17 cellular contexts compared by ENCODE assay signal in the genomic region with DNA sequence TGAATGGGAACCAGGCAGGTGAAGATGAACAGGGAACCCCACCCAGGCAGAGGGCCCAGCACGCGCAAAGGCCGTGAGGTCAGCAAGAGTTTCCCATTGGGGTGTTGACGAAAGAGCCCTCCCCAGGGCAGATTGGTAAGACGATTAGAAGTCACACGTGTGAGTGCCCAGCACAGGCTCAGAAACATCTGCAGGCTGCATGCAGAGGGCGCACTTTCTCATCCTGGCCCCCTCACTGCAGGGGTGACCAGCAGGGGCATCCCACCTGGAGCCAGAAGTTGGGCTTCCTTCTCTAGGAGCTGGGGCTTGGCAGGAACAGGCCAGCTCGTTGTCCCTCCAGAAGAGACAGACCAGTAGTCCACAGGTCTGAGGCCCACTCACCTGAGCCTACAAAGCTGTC. TPM values are rescaled to one million over a fixed set of nuclear protein-coding genes. Genes with fewer than 3 reads are reported as not detected.
DNase-seq lines count a peak whose midpoint lies in the region; ATAC-seq, FAIRE-seq and TF ChIP-seq lines count a peak whose summit lies in the region.
"Had no signal": no experiment of that assay in that cellular context is flagged by ENCODE, and none has a peak within 500 bp of the region (broad histone marks: within the 10 kb centered on the region; RNA-seq: fewer than 3 reads in every experiment).

No MANE protein-coding gene starts in this region.

- no peaks in the 10 kb centered on the region for H3K79me1 ChIP-seq in mesendoderm (ENCODE audit: low read length)

- H3K4me2 ChIP-seq in mesendoderm (ENCODE audit: low read length), result no peak overlapping the region

- DNase-seq in D721Med (ENCODE audit: insufficient read length, low spot score) (no peak), HEK293T (ENCODE audit: extremely low spot score) (peak; percentile 32), astrocyte of the spinal cord (ENCODE audit: low read depth, low spot score) (no peak), mesendoderm (peak; percentile 54), lower lobe of right lung (no peak)
- no peak for DNase-seq in stimulated activated effector memory CD8-positive, alpha-beta T cell treated with anti-CD3 and anti-CD28 coated beads, Interleukin-12 subunit alpha, Interleukin-12 subunit beta, amount 100 ng/mL, for 72 hours (ENCODE audit: low spot score in 2 of 2)
- DNase-seq: activated B cell treated with CpG ODN at 0.5 μM for 24 hours, body of pancreas, NCI-H1092 treated with DMSO at 0.1 percent for 48 hours had no signal

- no peak overlapping the region for H3K9ac ChIP-seq in mesendoderm (ENCODE audit: low read length)

- H3K4me3 Mint-ChIP-seq in stimulated activated effector memory CD8-positive, alpha-beta T cell treated with anti-CD3 and anti-CD28 coated beads, Interleukin-12 subunit alpha, Interleukin-12 subunit beta, amount 100 ng/mL, for 72 hours, result no peak overlapping the region
- H3K4me3 Mint-ChIP-seq: activated B cell treated with CpG ODN at 0.5 μM for 24 hours; activated T-helper 1 cell treated with anti-CD3 and anti-CD28 coated beads, Interleukin-12 subunit alpha, Interleukin-12 subunit beta, Interleukin-2, Interleukin-4 antibody, amounts not matched to agents 30 ng/mL and 10 ng/mL and 1 ng/mL, durations not matched to agents 14 hours and 24 hours and 36 hours had no signal

- H3K4me3 ChIP-seq in astrocyte of the spinal cord (ENCODE audit: low read depth, low read length), result no peak overlapping the region
- H3K4me3 ChIP-seq in mesendoderm (ENCODE audit: low read length), result no peak overlapping the region
- no peak overlapping the region for H3K4me3 ChIP-seq in lower lobe of right lung
- H3K4me3 ChIP-seq: body of pancreas, right atrium auricular region, SJCRH30 had no signal

- no peak overlapping the region for H3K56ac ChIP-seq in mesendoderm (ENCODE audit: low read length)

- H3K18ac ChIP-seq in mesendoderm (ENCODE audit: low read length), result no peak overlapping the region

- H3K27ac ChIP-seq in mesendoderm (ENCODE audit: low read depth, low read length) (no peak overlapping the region), lower lobe of right lung (no peak overlapping the region)
- H3K27ac ChIP-seq: body of pancreas, HL-60, right atrium auricular region, SJCRH30 had no signal

- intact Hi-C loops in lower lobe of right lung (cut with DNase I), result no loop called here

- H2BK15ac ChIP-seq in mesendoderm (replicated peaks; ENCODE audit: low read depth), result no peak overlapping the region

- no peaks in the 10 kb centered on the region for H3K79me2 ChIP-seq in mesendoderm (ENCODE audit: control insufficient read depth, insufficient read depth, low read length)

- H3K36me3 ChIP-seq in mesendoderm (ENCODE audit: control insufficient read depth, insufficient read depth, low read length) (no peaks in the 10 kb centered on the region), lower lobe of right lung (no peaks in the 10 kb centered on the region)
- H3K36me3 ChIP-seq: right atrium auricular region, SJCRH30 had no signal

- no peaks in the 10 kb centered on the region for H3K9me3 Mint-ChIP-seq in stimulated activated effector memory CD8-positive, alpha-beta T cell treated with anti-CD3 and anti-CD28 coated beads, Interleukin-12 subunit alpha, Interleukin-12 subunit beta, amount 100 ng/mL, for 72 hours
- H3K9me3 Mint-ChIP-seq: activated T-helper 1 cell treated with anti-CD3 and anti-CD28 coated beads, Interleukin-12 subunit alpha, Interleukin-12 subunit beta, Interleukin-2, Interleukin-4 antibody, amounts not matched to agents 30 ng/mL and 10 ng/mL and 1 ng/mL, durations not matched to agents 14 hours and 24 hours and 36 hours had no signal

- POLR2A ChIA-PET in HEK293T (lab: Yijun Ruan, JAX), result no interaction called here

- H3K36me3 Mint-ChIP-seq in stimulated activated effector memory CD8-positive, alpha-beta T cell treated with anti-CD3 and anti-CD28 coated beads, Interleukin-12 subunit alpha, Interleukin-12 subunit beta, amount 100 ng/mL, for 72 hours, result no peaks in the 10 kb centered on the region

- no peak overlapping the region for H3K4ac ChIP-seq in mesendoderm (ENCODE audit: low read depth, low read length)

- no peak for FAIRE-seq in D721Med (lab: Jason Lieb, UNC)
- FAIRE-seq: GM18507 had no signal

- H2AK5ac ChIP-seq in mesendoderm (ENCODE audit: low read length), result no peak overlapping the region

- H3K23ac ChIP-seq in mesendoderm (ENCODE audit: low read length), result no peak overlapping the region

- no peak overlapping the region for H4K8ac ChIP-seq in mesendoderm (ENCODE audit: low read depth, low read length)

- CTCF ChIA-PET in HEK293T (lab: Yijun Ruan, JAX), result no interaction called here

- H3K27ac Mint-ChIP-seq in stimulated activated effector memory CD8-positive, alpha-beta T cell treated with anti-CD3 and anti-CD28 coated beads, Interleukin-12 subunit alpha, Interleukin-12 subunit beta, amount 100 ng/mL, for 72 hours, result no peak overlapping the region
- H3K27ac Mint-ChIP-seq: activated B cell treated with CpG ODN at 0.5 μM for 24 hours; activated T-helper 1 cell treated with anti-CD3 and anti-CD28 coated beads, Interleukin-12 subunit alpha, Interleukin-12 subunit beta, Interleukin-2, Interleukin-4 antibody, amounts not matched to agents 30 ng/mL and 10 ng/mL and 1 ng/mL, durations not matched to agents 14 hours and 24 hours and 36 hours had no signal

- H2BK120ac ChIP-seq in mesendoderm (ENCODE audit: low read depth, low read length), result no peak overlapping the region

- no peaks in the 10 kb centered on the region for H3K4me1 ChIP-seq in mesendoderm (ENCODE audit: control insufficient read depth, low read depth, low read length)
- no peaks in the 10 kb centered on the region for H3K4me1 ChIP-seq in lower lobe of right lung
- H3K4me1 ChIP-seq: body of pancreas, right atrium auricular region, SJCRH30 had no signal

- in situ Hi-C loops in astrocyte of the spinal cord (cut with HindIII; ENCODE audit: low sequenced_read_pairs), result no loop called here

- no peaks in the 10 kb centered on the region for H3K4me1 Mint-ChIP-seq in stimulated activated effector memory CD8-positive, alpha-beta T cell treated with anti-CD3 and anti-CD28 coated beads, Interleukin-12 subunit alpha, Interleukin-12 subunit beta, amount 100 ng/mL, for 72 hours
- H3K4me1 Mint-ChIP-seq: activated B cell treated with CpG ODN at 0.5 μM for 24 hours had no signal

- H4K5ac ChIP-seq in mesendoderm (ENCODE audit: low read length), result no peak overlapping the region

- no peak for ATAC-seq in HG02981 (IDR thresholded peaks at IDR 0.05; ENCODE audit: unreplicated experiment)
- no peak for ATAC-seq in lower lobe of right lung
- no peak for ATAC-seq in stimulated activated effector memory CD8-positive, alpha-beta T cell treated with anti-CD3 and anti-CD28 coated beads, Interleukin-12 subunit alpha, Interleukin-12 subunit beta, amount 100 ng/mL, for 72 hours
- ATAC-seq in HG03175 (IDR thresholded peaks at IDR 0.05; ENCODE audit: unreplicated experiment), result no peak
- ATAC-seq: body of pancreas had no signal

- H3K9me3 ChIP-seq in lower lobe of right lung, result no peaks in the 10 kb centered on the region
- H3K9me3 ChIP-seq: body of pancreas, right atrium auricular region, SJCRH30 had no signal

- no peak overlapping the region for H2BK5ac ChIP-seq in mesendoderm (ENCODE audit: low read length)

- TF ChIP-seq CTCF in D721Med (IDR thresholded peaks at IDR 0.05; ENCODE audit: insufficient read depth, missing control alignments), result peak; percentile 18
- TF ChIP-seq CTCF in astrocyte of the spinal cord (IDR thresholded peaks at IDR 0.05; ENCODE audit: low read depth, low read length), result peak; percentile 21
- no peak for TF ChIP-seq CTCF in lower lobe of right lung (IDR thresholded peaks at IDR 0.05)

- H3K27me3 ChIP-seq in mesendoderm (ENCODE audit: insufficient read depth, low read length, poor library complexity), result no peaks in the 10 kb centered on the region
- no peaks in the 10 kb centered on the region for H3K27me3 ChIP-seq in lower lobe of right lung (ENCODE audit: low read depth)
- H3K27me3 ChIP-seq: body of pancreas, right atrium auricular region had no signal

- WGBS in mesendoderm (ENCODE audit: extremely low coverage, insufficient coverage, low lambda C conversion rate), result no CpG with 5 or more reads among the region's 8 CpGs

TF ChIP-seq in HEK293T, 16 proteins besides CTCF, POLR2A, EP300 and RAD21:
- no peak for TF ChIP-seq CTBP1 (IDR thresholded peaks at IDR 0.05; ENCODE audit: borderline replicate concordance)
- TF ChIP-seq L3MBTL2 (conservative IDR thresholded peaks at IDR 0.05), result no peak

RNA-seq across cellular contexts. Expression of gene VSTM2L, which starts 38.4 kb away (rescaled TPM):
- 0.10 TPM for polyA plus RNA-seq in mesendoderm (2013, experiment 1 of 2)
- 0.31 TPM for polyA plus RNA-seq in mesendoderm (2013, experiment 2 of 2)
- 14.1 TPM for total RNA-seq in lower lobe of right lung
- total RNA-seq: activated B cell treated with CpG ODN at 0.5 μM for 24 hours, NCI-H460 had no signal

Comparison
In these comparisons a context has a peak if more than half of its experiments do, and no peak if none do; other contexts are left out.
1. DNase-seq: peak in HEK293T (single experiment) and mesendoderm (single experiment); none in D721Med (single experiment), astrocyte of the spinal cord (single experiment), lower lobe of right lung (single experiment) and stimulated activated effector memory CD8-positive, alpha-beta T cell treated with anti-CD3 and anti-CD28 coated beads, Interleukin-12 subunit alpha, Interleukin-12 subunit beta, amount 100 ng/mL, for 72 hours (0 of 2).